In the genomic region with DNA sequence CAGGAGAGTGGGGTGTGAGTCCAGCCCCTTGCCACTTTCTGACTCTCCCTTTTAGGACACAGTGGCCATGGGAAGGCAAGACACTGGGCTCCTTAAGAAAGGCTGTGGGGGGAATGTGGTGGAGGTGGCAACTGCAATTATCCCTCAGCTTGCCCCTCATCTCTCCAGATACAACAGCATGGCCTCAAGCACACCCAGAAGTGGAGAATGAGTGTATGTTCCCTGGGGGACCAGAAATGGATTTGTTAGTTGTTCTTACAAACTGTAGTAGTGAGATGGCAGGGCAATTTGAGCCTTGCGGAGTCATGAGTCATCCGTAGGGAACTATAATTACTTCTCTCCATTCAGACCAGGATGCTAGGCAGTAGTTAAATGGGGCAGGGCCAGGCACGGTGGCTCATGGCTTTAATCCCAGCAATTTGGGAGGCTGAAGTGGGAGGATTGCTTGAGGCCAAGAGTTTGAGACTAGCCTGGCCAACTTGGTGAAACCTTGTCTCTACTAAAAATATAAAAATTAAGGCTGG, we compare ENCODE assay signal across 12 cellular contexts. TPM values are rescaled to one million over a fixed set of nuclear protein-coding genes. Genes with fewer than 3 reads are reported as not detected.
DNase-seq lines count a peak whose midpoint lies in the region; ATAC-seq, FAIRE-seq and TF ChIP-seq lines count a peak whose summit lies in the region.
"Had no signal": no experiment of that assay in that cellular context is flagged by ENCODE, and none has a peak within 500 bp of the region (broad histone marks: within the 10 kb centered on the region; RNA-seq: fewer than 3 reads in every experiment).

No MANE protein-coding gene starts in this region.

- H3K4me3 Mint-ChIP-seq in glutamatergic neuron (ENCODE audit: unreplicated experiment) = no peak overlapping the region
- H3K4me3 Mint-ChIP-seq: dendritic cell treated with granulocyte-macrophage colony-stimulating factor and Interleukin-4, amounts not matched to agents 40 ng/mL and 50 ng/mL, for 4 days had no signal

- DNase-seq in BJ (ENCODE audit: low read depth) = peak; percentile 46
- peak; percentile 54 for DNase-seq in HPDE6-E6E7 (ENCODE audit: extremely low spot score)
- DNase-seq in SK-MEL-5 (ENCODE audit: low read depth, low spot score) = peak; percentile 87
- peak; percentile 17 for DNase-seq in glutamatergic neuron
- no peak for DNase-seq in right cardiac atrium
- DNase-seq in NCI-H2081 treated with DMSO at 0.1 percent for 48 hours (lab: John Stamatoyannopoulos, UW) = no peak
- DNase-seq in frontal cortex (ENCODE audit: low spot score in 2 of 2) = no peak
- DNase-seq: activated CD4-positive, alpha-beta T cell treated with anti-CD3 and anti-CD28 coated beads for 48 hours; NCI-H1105 had no signal

- no peak for FAIRE-seq in frontal cortex (lab: Jason Lieb, UNC)

- no peaks in the 10 kb centered on the region for H3K36me3 Mint-ChIP-seq in glutamatergic neuron (ENCODE audit: unreplicated experiment)

- H3K4me3 ChIP-seq in BJ (ENCODE audit: low read depth, low read length) (no peak overlapping the region), right cardiac atrium (ENCODE audit: low read length) (no peak overlapping the region)
- H3K4me3 ChIP-seq: lung had no signal

- peak overlapping the region; percentile 71 for H3K27ac Mint-ChIP-seq in glutamatergic neuron (ENCODE audit: unreplicated experiment)
- H3K27ac Mint-ChIP-seq: dendritic cell treated with granulocyte-macrophage colony-stimulating factor and Interleukin-4, amounts not matched to agents 40 ng/mL and 50 ng/mL, for 4 days had no signal

- no peaks in the 10 kb centered on the region for H3K9me3 ChIP-seq in right cardiac atrium (ENCODE audit: control insufficient read depth, low read length)

- no peaks in the 10 kb centered on the region for H3K36me3 ChIP-seq in BJ (ENCODE audit: control insufficient read depth, insufficient read depth, low read length)

- CTCF ChIA-PET in BJ (lab: Yijun Ruan, JAX) = interaction anchor here (0.6 to 4.0 kb wide), 4 partner anchors 30 to 78 kb away, joined by 3 to 22 read pairs (median 12); partner anchors contain the start of gene CEACAM1

- H3K27ac ChIP-seq in right cardiac atrium (ENCODE audit: low read length) = no peak overlapping the region

- TF ChIP-seq CTCF in BJ (IDR thresholded peaks at IDR 0.05; ENCODE audit: insufficient read depth, low read depth, low read length) = no peak
- TF ChIP-seq CTCF in glutamatergic neuron (IDR thresholded peaks at IDR 0.05; ENCODE audit: partially characterized antibody, unreplicated experiment) = no peak

- in situ Hi-C loops in SK-MEL-5 (cut with HindIII; ENCODE audit: low pct_unique_long_range_greater_than_20kb, low sequenced_read_pairs) = no loop called here

- no peak for ATAC-seq in right cardiac atrium
- ATAC-seq in GM21786 (IDR thresholded peaks at IDR 0.05; ENCODE audit: unreplicated experiment) = no peak

- WGBS in right cardiac atrium = 61% methylated on average over 3 of the region's 3 CpGs

- H3K27me3 Mint-ChIP-seq in glutamatergic neuron (ENCODE audit: unreplicated experiment) = peaks cover 2% of the 10 kb centered on the region

- intact Hi-C loops in right cardiac atrium (cut with DNase I) = no loop called here

- POLR2A ChIA-PET in BJ (lab: Charles Lee) = no interaction called here

- no peaks in the 10 kb centered on the region; the same call in 1 of the 2 replicates for H3K27me3 ChIP-seq in BJ (ENCODE audit: control insufficient read depth, insufficient read depth, low read length)
- H3K27me3 ChIP-seq in right cardiac atrium (ENCODE audit: control insufficient read depth, insufficient read depth) = no peaks in the 10 kb centered on the region

- peaks cover 3% of the 10 kb centered on the region for H3K4me1 ChIP-seq in right cardiac atrium (ENCODE audit: control insufficient read depth, insufficient read depth, low read length)

- peaks cover 9% of the 10 kb centered on the region for H3K4me1 Mint-ChIP-seq in glutamatergic neuron (ENCODE audit: low read depth, unreplicated experiment)

- no peaks in the 10 kb centered on the region for H3K9me3 Mint-ChIP-seq in glutamatergic neuron (ENCODE audit: unreplicated experiment)
- H3K9me3 Mint-ChIP-seq: dendritic cell treated with granulocyte-macrophage colony-stimulating factor and Interleukin-4, amounts not matched to agents 40 ng/mL and 50 ng/mL, for 4 days had no signal

RNA-seq across cellular contexts. Expression of gene CXCL17, which starts 25.6 kb away (rescaled TPM):
- polyA plus RNA-seq in BJ (2011; rRNA removed) = not detected in 2 replicates
- not detected in 2 replicates for polyA minus RNA-seq in BJ (2011; rRNA and poly(A)+ RNA removed)
- total RNA-seq in SK-MEL-5 (2014; rRNA removed; shearing (Covaris generic)) = 0.34 TPM in 1 of 2 replicates, not detected in the other
- polyA plus RNA-seq in SK-MEL-5 (2015; cell fraction: cytosol; rRNA removed) = 0.52 and 0.79 TPM in 2 replicates
- polyA plus RNA-seq in SK-MEL-5 (2015; cell fraction: nucleus; rRNA removed) = not detected in 2 replicates
- total RNA-seq in glutamatergic neuron (ENCODE audit: unreplicated experiment) = not detected
- not detected for total RNA-seq in right cardiac atrium
- polyA plus RNA-seq in right cardiac atrium = not detected
- total RNA-seq in frontal cortex = not detected

RNA-seq across cellular contexts. Expression of gene LIPE, which starts 41.1 kb away (rescaled TPM):
- polyA plus RNA-seq in BJ (2011; rRNA removed) (1.9 and 3.3 TPM in 2 replicates), right cardiac atrium (81.6 TPM)
- 4.1 and 4.2 TPM in 2 replicates for polyA minus RNA-seq in BJ (2011; rRNA and poly(A)+ RNA removed)
- total RNA-seq in SK-MEL-5 (2014; rRNA removed; shearing (Covaris generic)) = not detected in 2 replicates
- polyA plus RNA-seq in SK-MEL-5 (2015; cell fraction: cytosol; rRNA removed) = not detected in 2 replicates
- polyA plus RNA-seq in SK-MEL-5 (2015; cell fraction: nucleus; rRNA removed) = not detected in 2 replicates
- total RNA-seq in glutamatergic neuron (ENCODE audit: unreplicated experiment) (39.0 TPM), right cardiac atrium (10 to 100 TPM in 2 of 4 donors, 1 to 10 TPM in 2; 9.4 to 44.9 (median 12.3) TPM), frontal cortex (10.2 TPM)

RNA-seq across cellular contexts. Expression of gene CEACAM1, which starts 59.9 kb away (rescaled TPM):
- 0.11 TPM in 1 of 2 replicates, not detected in the other for polyA plus RNA-seq in BJ (2011; rRNA removed)
- not detected in 2 replicates for polyA minus RNA-seq in BJ (2011; rRNA and poly(A)+ RNA removed)
- total RNA-seq in SK-MEL-5 (2014; rRNA removed; shearing (Covaris generic)) = 31.2 and 38.8 TPM in 2 replicates
- polyA plus RNA-seq in SK-MEL-5 (2015; cell fraction: cytosol; rRNA removed) = 131 and 160 TPM in 2 replicates
- 196 and 277 TPM in 2 replicates for polyA plus RNA-seq in SK-MEL-5 (2015; cell fraction: nucleus; rRNA removed)
- total RNA-seq in glutamatergic neuron (ENCODE audit: unreplicated experiment) = 0.44 TPM
- 1 to 10 TPM; 2.7 to 4.2 (median 3.4) TPM for total RNA-seq in right cardiac atrium
- polyA plus RNA-seq in right cardiac atrium = 2.6 TPM
- total RNA-seq in frontal cortex = not detected

Comparison
In these comparisons a context has a peak if more than half of its experiments do, and no peak if none do; other contexts are left out.
1. DNase-seq: peak in BJ (single experiment), HPDE6-E6E7 (single experiment), SK-MEL-5 (single experiment) and glutamatergic neuron (single experiment); none in right cardiac atrium (0 of 3), NCI-H2081 treated with DMSO at 0.1 percent for 48 hours (single experiment) and frontal cortex (0 of 2).
2. RNA of gene LIPE, which starts 41.1 kb away (total RNA-seq): 39.0 TPM in glutamatergic neuron (single experiment), 9.4 to 44.9 TPM in right cardiac atrium and 10.2 TPM in frontal cortex (single experiment); not detected in SK-MEL-5; every median in the first group is over 10 times any median in the second.